In the genomic region with DNA sequence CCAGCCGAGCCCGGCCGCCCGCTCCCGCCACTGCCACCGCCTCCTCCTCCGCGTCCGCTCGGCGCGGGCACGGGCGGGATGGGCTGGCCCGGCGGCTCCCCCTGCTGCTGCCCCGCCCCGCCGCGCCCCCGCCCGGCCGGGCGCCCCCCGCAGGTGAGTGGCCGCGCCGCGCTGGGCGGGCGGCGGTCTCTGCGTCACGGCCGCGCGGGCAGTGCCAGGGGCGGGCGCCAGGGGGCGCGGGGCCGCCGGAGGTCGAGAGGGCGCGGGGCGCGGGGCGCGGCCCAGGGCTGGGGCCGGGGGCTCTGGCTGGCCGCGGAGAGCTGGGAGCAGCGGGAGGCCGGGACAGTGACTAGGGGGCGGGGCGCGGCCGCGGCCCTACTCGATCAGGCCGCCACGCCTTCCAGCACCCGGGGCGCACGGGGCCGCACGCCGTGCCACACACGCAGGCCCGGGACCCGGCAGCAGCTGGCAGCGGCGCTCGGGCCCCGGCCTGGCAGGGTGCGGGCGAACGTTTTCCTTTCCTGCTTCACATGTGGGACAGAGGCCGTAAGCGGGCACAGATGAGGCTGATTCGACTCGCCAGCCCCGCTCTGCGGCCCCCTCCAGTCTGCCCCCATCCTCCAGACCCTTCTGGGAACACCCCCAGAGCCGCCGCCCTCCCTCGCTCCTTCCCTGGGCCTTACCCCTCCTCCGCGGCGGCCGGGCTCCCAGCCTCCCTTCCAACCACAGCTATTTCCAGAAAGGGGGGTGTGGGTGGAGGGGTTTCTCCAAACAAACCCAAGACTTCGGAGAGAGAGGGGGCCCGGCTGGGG, we compare ENCODE assay signal across 7 cellular contexts. TPM values are rescaled to one million over a fixed set of nuclear protein-coding genes. Genes with fewer than 3 reads are reported as not detected.
A peak's percentile ranks its signal among the peaks of the same experiment; 100 is the strongest.
DNase-seq lines count a peak whose midpoint lies in the region; ATAC-seq lines count a peak whose summit lies in the region.

No MANE protein-coding gene starts in this region.

- H3K9ac ChIP-seq in endocrine pancreas (ENCODE audit: control insufficient read depth, insufficient read depth, low read length), result peak overlapping the region; percentile 54

- WGBS in mesodermal cell (ENCODE audit: insufficient coverage in 2 of 2), 2 experiments, result 0 to 1% methylated on average over 38 to 48 of the region's 94 CpGs

- peak; percentile 32 for DNase-seq in NCI-H2227 treated with DMSO at 0.1 percent for 48 hours (lab: John Stamatoyannopoulos, UW)
- DNase-seq in activated CD8-positive, alpha-beta memory T cell treated with anti-CD3 and anti-CD28 coated beads for 24 hours, result peak; percentile 86
- DNase-seq in stimulated activated CD8-positive, alpha-beta memory T cell treated with anti-CD3 and anti-CD28 coated beads, Interleukin-15, amount 100 ng/mL, for 48 hours (ENCODE audit: low read depth in 2 of 2), result peak; percentile 49 to 53

- H3K4me1 ChIP-seq in endocrine pancreas (ENCODE audit: control insufficient read depth, insufficient read depth, low read length), result no peaks in the 10 kb centered on the region
- H3K4me1 ChIP-seq in mesodermal cell (ENCODE audit: control insufficient read depth, insufficient read depth, low read length, poor library complexity, severe bottlenecking), result peaks cover 71% of the 10 kb centered on the region

- H3K9me3 ChIP-seq in endocrine pancreas (ENCODE audit: control insufficient read depth, low read length) (no peaks in the 10 kb centered on the region), mesodermal cell (ENCODE audit: control insufficient read depth, low read length) (no peaks in the 10 kb centered on the region)

- no peaks in the 10 kb centered on the region for H3K27me3 ChIP-seq in endocrine pancreas (ENCODE audit: control insufficient read depth, insufficient read depth, low read length)

- no peak overlapping the region for H3K4me3 ChIP-seq in endocrine pancreas (ENCODE audit: control insufficient read depth, insufficient read depth, low read length)
- H3K4me3 ChIP-seq in mesodermal cell (ENCODE audit: extremely low read depth, insufficient read depth, low read length, poor library complexity, severe bottlenecking), result peak overlapping the region; percentile 56

- ATAC-seq in GM18502 (IDR thresholded peaks at IDR 0.05; ENCODE audit: poor library complexity, unreplicated experiment) (peak; percentile 67), HG02840 (IDR thresholded peaks at IDR 0.05; ENCODE audit: low FRiP score, unreplicated experiment) (peak; percentile 59)

- no peaks in the 10 kb centered on the region for H3K36me3 ChIP-seq in endocrine pancreas (ENCODE audit: control insufficient read depth, insufficient read depth, low read length)
- peaks cover 11% of the 10 kb centered on the region for H3K36me3 ChIP-seq in mesodermal cell (ENCODE audit: control insufficient read depth, insufficient read depth, low read length)

- peak overlapping the region; percentile 95 for H3K27ac ChIP-seq in mesodermal cell (ENCODE audit: low read depth, low read length, severe bottlenecking)

RNA-seq across cellular contexts. Expression of gene TNS2, which starts 2.4 kb away (rescaled TPM):
- polyA plus RNA-seq in mesodermal cell (2013, experiment 1 of 2), result 30.9 TPM
- 19.3 TPM for polyA plus RNA-seq in mesodermal cell (2013, experiment 2 of 2)

RNA-seq across cellular contexts. Expression of gene SPRYD3, which starts 31.8 kb away (rescaled TPM):
- polyA plus RNA-seq in mesodermal cell (2013, experiment 1 of 2), result 9.6 TPM
- 7.3 TPM for polyA plus RNA-seq in mesodermal cell (2013, experiment 2 of 2)

RNA-seq across cellular contexts. Expression of gene EIF4B, which starts 41.2 kb away (rescaled TPM):
- polyA plus RNA-seq in mesodermal cell (2013, experiment 1 of 2), result 346 TPM
- 376 TPM for polyA plus RNA-seq in mesodermal cell (2013, experiment 2 of 2)

RNA-seq across cellular contexts. Expression of gene IGFBP6, which starts 50.0 kb away (rescaled TPM):
- polyA plus RNA-seq in mesodermal cell (2013, experiment 1 of 2), result 26.4 TPM
- 25.5 TPM for polyA plus RNA-seq in mesodermal cell (2013, experiment 2 of 2)

RNA-seq across cellular contexts. Expression of gene SOAT2, which starts 55.9 kb away (rescaled TPM):
- polyA plus RNA-seq in mesodermal cell (2013, experiment 1 of 2), result not detected
- not detected for polyA plus RNA-seq in mesodermal cell (2013, experiment 2 of 2)

Comparison
In these comparisons a context has a peak if more than half of its experiments do, and no peak if none do; other contexts are left out.
1. DNase-seq: peak in every context shown above with its lines; median percentile 86 in activated CD8-positive, alpha-beta memory T cell treated with anti-CD3 and anti-CD28 coated beads for 24 hours; 51 in stimulated activated CD8-positive, alpha-beta memory T cell treated with anti-CD3 and anti-CD28 coated beads, Interleukin-15, amount 100 ng/mL, for 48 hours; 32 in NCI-H2227 treated with DMSO at 0.1 percent for 48 hours.